In the genomic region with DNA sequence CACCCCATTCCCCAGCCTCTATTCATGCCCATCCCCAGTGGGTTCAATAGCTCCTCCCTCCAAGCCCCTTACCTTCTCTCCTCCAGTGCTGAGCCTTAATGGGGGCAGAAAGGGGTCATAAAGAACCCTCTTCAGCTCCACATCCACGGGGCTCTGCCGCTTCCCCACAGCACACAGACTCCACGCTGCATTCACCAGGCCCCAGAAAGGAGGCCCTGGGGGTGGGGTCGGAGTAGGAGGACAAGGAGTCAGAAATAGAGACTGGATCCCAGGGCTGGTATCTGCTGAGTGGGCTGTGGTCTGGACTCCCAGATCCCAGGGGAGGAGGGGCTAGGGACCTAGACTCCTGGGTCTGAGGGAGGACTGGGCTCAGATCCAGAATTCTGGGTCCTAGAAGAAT, we compare ENCODE assay signal across 6 cellular contexts. TPM values are rescaled to one million over a fixed set of nuclear protein-coding genes. Genes with fewer than 3 reads are reported as not detected.
A peak's percentile ranks its signal among the peaks of the same experiment; 100 is the strongest.
DNase-seq lines count a peak whose midpoint lies in the region; ATAC-seq and TF ChIP-seq lines count a peak whose summit lies in the region.

No MANE protein-coding gene starts in this region.

- H3K9me3 Mint-ChIP-seq in IgD-negative memory B cell, result peaks cover 0 to 2% (median 0%) of the 10 kb centered on the region in 3 donors

- peak overlapping the region; percentile 5 to 31 (median 30) for H3K27ac Mint-ChIP-seq in IgD-negative memory B cell

- H3K27ac ChIP-seq in dorsolateral prefrontal cortex, result peak overlapping the region in 58 of 59 donors; percentile 66 to 99 (median 96)

- H3K36me3 Mint-ChIP-seq in IgD-negative memory B cell, result peaks cover 3% of the 10 kb centered on the region

- H3K27me3 ChIP-seq in dorsolateral prefrontal cortex, result no peaks in the 10 kb centered on the region

- no peak for DNase-seq in dorsolateral prefrontal cortex
- DNase-seq in retinal pigment epithelial cell (ENCODE audit: low read depth), result no peak
- DNase-seq in NCI-H1105 (lab: John Stamatoyannopoulos, UW), result no peak
- DNase-seq in kidney tubule cell (ENCODE audit: low spot score), result no peak

- intact Hi-C loops in dorsolateral prefrontal cortex (cut with DNase I), result loop anchor here in 1 of 2 donors (2.0 kb wide), 1 partner anchor 70 kb away; no protein-coding TSS in a partner anchor

- no peak for ATAC-seq in HG02759 (IDR thresholded peaks at IDR 0.05; ENCODE audit: unreplicated experiment)

- H3K4me3 Mint-ChIP-seq in IgD-negative memory B cell, result peak overlapping the region in 2 of 4 donors; percentile 19 to 97

- H3K27me3 Mint-ChIP-seq in IgD-negative memory B cell, result no peaks in the 10 kb centered on the region

- TF ChIP-seq CTCF in dorsolateral prefrontal cortex (IDR thresholded peaks at IDR 0.05 in 54 of 56, conservative IDR thresholded peaks at IDR 0.05 in 2 of 56; ENCODE audit: low read depth in 1 of 56, partially characterized antibody in 56 of 56) (no peak), retinal pigment epithelial cell (conservative IDR thresholded peaks at IDR 0.05; ENCODE audit: low read depth, low read length) (no peak)

- H3K4me3 ChIP-seq in dorsolateral prefrontal cortex (peak overlapping the region; percentile 43 to 86 (median 71)), retinal pigment epithelial cell (ENCODE audit: low read length) (peak overlapping the region; percentile 51)

- H3K4me1 Mint-ChIP-seq in IgD-negative memory B cell, result peaks cover 10 to 31% (median 26%) of the 10 kb centered on the region in 3 donors

RNA-seq across cellular contexts. Expression of a gene that starts 1.6 kb away (rescaled TPM):
- polyA plus RNA-seq in IgD-negative memory B cell, result 11.6 TPM
- 100 to 1,000 TPM; 107 to 396 (median 272) TPM for total RNA-seq in dorsolateral prefrontal cortex

RNA-seq across cellular contexts. Expression of a gene that starts 7.2 kb away (rescaled TPM):
- polyA plus RNA-seq in IgD-negative memory B cell, result 86.1 TPM
- 10 to 100 TPM; 24.9 to 77.5 (median 41.6) TPM for total RNA-seq in dorsolateral prefrontal cortex

RNA-seq across cellular contexts. Expression of a gene that starts 25.0 kb away (rescaled TPM):
- polyA plus RNA-seq in IgD-negative memory B cell, result 11.0 TPM
- total RNA-seq in dorsolateral prefrontal cortex, result 10 to 100 TPM; 40.7 to 88.8 (median 62.5) TPM

RNA-seq across cellular contexts. Expression of a gene that starts 25.4 kb away (rescaled TPM):
- 2,549 TPM for polyA plus RNA-seq in IgD-negative memory B cell
- total RNA-seq in dorsolateral prefrontal cortex, result 100 to 1,000 TPM; 354 to 681 (median 462) TPM

RNA-seq across cellular contexts. Expression of a gene that starts 28.5 kb away (rescaled TPM):
- 0.66 TPM for polyA plus RNA-seq in IgD-negative memory B cell
- total RNA-seq in dorsolateral prefrontal cortex, result 1 to 10 TPM in 119 of 120 experiments, under 1 TPM in 1; 0.78 to 8.6 (median 2.9) TPM
